1 cellular context compared by ENCODE assay signal in genomic region chr2:166411473-166412230, GRCh38.
A peak's percentile ranks its signal among the peaks of the same experiment; 100 is the strongest.
TF ChIP-seq lines count a peak whose summit lies in the region.

No MANE protein-coding gene starts in this region.

TF ChIP-seq in K562, 482 proteins besides CTCF, POLR2A, EP300 and RAD21:
- TF ChIP-seq ZNF318 (IDR thresholded peaks at IDR 0.05; ENCODE audit: borderline replicate concordance in 1 of 2, low read depth in 1 of 2): 0 out of 4 replicates have a peak, but pooled peaks of 1 of the 2 experiments have one; percentile 47
- TF ChIP-seq HDAC8 (tag; IDR thresholded peaks at IDR 0.05): 0 out of 2 replicates have a peak, but pooled peaks have one; percentile 22
- no peak for TF ChIP-seq NR2F6 (CRISPR knock-in tag; IDR thresholded peaks at IDR 0.05)
- 0 out of 2 replicates have a peak, but pooled peaks have one; percentile 20 for TF ChIP-seq RBFOX2 (IDR thresholded peaks at IDR 0.05; ENCODE audit: low read depth, low read length)
- TF ChIP-seq ZNF316 (IDR thresholded peaks at IDR 0.05): peak; percentile 96
- TF ChIP-seq MAFG (tag; conservative IDR thresholded peaks at IDR 0.05): peak; percentile 80
- peak; percentile 16; the same call in 1 of the 2 replicates for TF ChIP-seq DPF2 (IDR thresholded peaks at IDR 0.05)
- TF ChIP-seq CBFA2T3 (IDR thresholded peaks at IDR 0.05): 0 out of 2 replicates have a peak, but pooled peaks have one; percentile 2
- no peak for TF ChIP-seq ZKSCAN8 (CRISPR knock-in tag; IDR thresholded peaks at IDR 0.05)
- 0 out of 2 replicates have a peak, but pooled peaks have one; percentile 32 for TF ChIP-seq GTF2E2 (tag; IDR thresholded peaks at IDR 0.05)
- peak; percentile 93 for TF ChIP-seq FOSL1 (tag; conservative IDR thresholded peaks at IDR 0.05)
- peak; percentile 64; the same call in 1 of the 2 replicates for TF ChIP-seq MAFF (IDR thresholded peaks at IDR 0.05; ENCODE audit: low read length)
- 0 out of 2 replicates have a peak, but pooled peaks have one; percentile 23 for TF ChIP-seq VEZF1 (CRISPR knock-in tag; IDR thresholded peaks at IDR 0.05)
- TF ChIP-seq ARID1B (IDR thresholded peaks at IDR 0.05): peak; percentile 26; the same call in 1 of the 2 replicates
- TF ChIP-seq CBX8 (IDR thresholded peaks at IDR 0.05; ENCODE audit: borderline replicate concordance, extremely low read depth, low read depth, low read length, poor library complexity, severe bottlenecking): no peak
- peak; percentile 93 for TF ChIP-seq C11orf30 (IDR thresholded peaks at IDR 0.05; ENCODE audit: low read depth)
- TF ChIP-seq JUND (IDR thresholded peaks at IDR 0.05; ENCODE audit: borderline replicate concordance, low read depth, low read length): no peak
- TF ChIP-seq JUND (tag; IDR thresholded peaks at IDR 0.05; ENCODE audit: borderline replicate concordance, low read depth, low read length): 0 out of 3 replicates have a peak, but pooled peaks have one; percentile 56
- no peak for TF ChIP-seq SMAD4 (CRISPR knock-in tag; conservative IDR thresholded peaks at IDR 0.05)
- TF ChIP-seq MAFK (IDR thresholded peaks at IDR 0.05; ENCODE audit: low read length): peak; percentile 78
- TF ChIP-seq KDM1A (IDR thresholded peaks at IDR 0.05): peak in 1 of 2 experiments; percentile 62; a peak in 2 of 4 replicates
